ENCODE assay signal across 9 cellular contexts in genomic region chr14:93975791-93976476, GRCh38. TPM values are rescaled to one million over a fixed set of nuclear protein-coding genes. Genes with fewer than 3 reads are reported as not detected.
DNase-seq lines count a peak whose midpoint lies in the region; ATAC-seq and TF ChIP-seq lines count a peak whose summit lies in the region.
"Had no signal": no experiment of that assay in that cellular context is flagged by ENCODE, and none has a peak within 500 bp of the region (broad histone marks: within the 10 kb centered on the region; RNA-seq: fewer than 3 reads in every experiment).

No MANE protein-coding gene starts in this region.

- H4K91ac ChIP-seq in H9 (ENCODE audit: insufficient read length, low read depth, low read length): no peak overlapping the region

- H2BK20ac ChIP-seq in H9 (ENCODE audit: low read depth, low read length, poor library complexity, severe bottlenecking): no peak overlapping the region

- no CpG with 5 or more reads among the region's 9 CpGs for WGBS in H9 (ENCODE audit: extremely low coverage, insufficient read length, low lambda C conversion rate)

- peak overlapping the region; percentile 95 for H3K27ac Mint-ChIP-seq in activated CD4-positive, alpha-beta T cell treated with anti-CD3 and anti-CD28 coated beads, Interleukin-2, amount 10 ng/mL, durations not matched to agents 7 days and 5 days
- H3K27ac Mint-ChIP-seq in H9: peak overlapping the region in 1 of 3 experiments; percentile 2; a peak in 2 of 7 replicates

- POLR2A ChIA-PET in activated CD4-positive, alpha-beta T cell treated with anti-CD3 and anti-CD28 coated beads, Interleukin-2, amount 10 ng/mL, durations not matched to agents 7 days and 5 days (lab: Charles Lee): interaction anchor here (0.7 kb wide), 1 partner anchor 17 kb away, joined by 5 read pairs; no protein-coding TSS in a partner anchor

- H3K4me1 Mint-ChIP-seq in activated T-cell treated with anti-CD3 and anti-CD28 coated beads, Interleukin-2, amount 50 U/mL, for 4 hours (ENCODE audit: low read depth): peaks cover 71% of the 10 kb centered on the region
- H3K4me1 Mint-ChIP-seq in activated CD4-positive, alpha-beta T cell treated with anti-CD3 and anti-CD28 coated beads, Interleukin-2, amount 10 ng/mL, durations not matched to agents 7 days and 5 days: peaks cover 94% of the 10 kb centered on the region
- peaks cover 14 to 26% of the 10 kb centered on the region in 2 experiments for H3K4me1 Mint-ChIP-seq in H9

- no peak overlapping the region for H3K4ac ChIP-seq in H9 (ENCODE audit: low read depth, low read length)

- H3K18ac ChIP-seq in H9 (ENCODE audit: insufficient read length, low read depth, low read length): no peak overlapping the region

- no peak overlapping the region for H4K8ac ChIP-seq in H9 (replicated peaks; ENCODE audit: insufficient read length, low read depth, low read length)

- H3K4me3 ChIP-seq in mucosa of descending colon: no peak overlapping the region

- H2BK15ac ChIP-seq in H9 (ENCODE audit: low read depth, low read length): no peak overlapping the region

- no peaks in the 10 kb centered on the region for H3K27me3 ChIP-seq in H9 (ENCODE audit: insufficient read depth, low read length)

- H3K9me3 Mint-ChIP-seq in activated T-cell treated with anti-CD3 and anti-CD28 coated beads, Interleukin-2, amount 50 U/mL, for 4 hours: peaks cover 15% of the 10 kb centered on the region
- peaks cover 26% of the 10 kb centered on the region for H3K9me3 Mint-ChIP-seq in activated CD4-positive, alpha-beta T cell treated with anti-CD3 and anti-CD28 coated beads, Interleukin-2, amount 10 ng/mL, durations not matched to agents 7 days and 5 days
- H3K9me3 Mint-ChIP-seq in H9: no peaks in the 10 kb centered on the region

- H3K27ac ChIP-seq in H9 (ENCODE audit: insufficient read length, low read depth, low read length): no peak overlapping the region
- H3K27ac ChIP-seq: C4-2B had no signal

- H3K36me3 ChIP-seq in mucosa of descending colon (ENCODE audit: low read depth): no peaks in the 10 kb centered on the region

- H2BK120ac ChIP-seq in H9 (ENCODE audit: low read depth, low read length, poor library complexity, severe bottlenecking): no peak overlapping the region

- H3K27me3 Mint-ChIP-seq in activated T-cell treated with anti-CD3 and anti-CD28 coated beads, Interleukin-2, amount 50 U/mL, for 4 hours (ENCODE audit: low read depth): peaks cover 8% of the 10 kb centered on the region
- no peaks in the 10 kb centered on the region for H3K27me3 Mint-ChIP-seq in activated CD4-positive, alpha-beta T cell treated with anti-CD3 and anti-CD28 coated beads, Interleukin-2, amount 10 ng/mL, durations not matched to agents 7 days and 5 days
- H3K27me3 Mint-ChIP-seq in H9 (ENCODE audit: low read depth): peaks cover 2% of the 10 kb centered on the region; the same call in 1 of the 2 replicates

- no peak overlapping the region for H3K14ac ChIP-seq in H9 (ENCODE audit: insufficient read depth, low read length)

- no peak overlapping the region for H4K5ac ChIP-seq in H9 (ENCODE audit: insufficient read length, low read depth, low read length)

- H3K4me1 ChIP-seq in mucosa of descending colon (ENCODE audit: low read depth) (no peaks in the 10 kb centered on the region), H9 (ENCODE audit: insufficient read depth, low read length) (no peaks in the 10 kb centered on the region; the same call in 1 of the 2 replicates)

- DNase-seq in activated T-cell treated with anti-CD3 and anti-CD28 coated beads, Interleukin-2, amount 50 U/mL, for 4 hours: no peak
- DNase-seq in activated T-cell treated with anti-CD3 and anti-CD28 coated beads, Interleukin-2, amount 50 U/mL, for 1 hour: no peak
- peak; percentile 46 for DNase-seq in activated CD4-positive, alpha-beta T cell treated with anti-CD3 and anti-CD28 coated beads, Interleukin-2, amount 10 ng/mL, durations not matched to agents 7 days and 5 days
- DNase-seq in mucosa of descending colon: no peak
- no peak for DNase-seq in H9
- no peak for DNase-seq in C1 segment of cervical spinal cord (lab: John Stamatoyannopoulos, UW)
- DNase-seq in DMS53 (lab: John Stamatoyannopoulos, UW): no peak

- H3K23ac ChIP-seq in H9 (ENCODE audit: insufficient read length, low read depth, low read length): no peak overlapping the region

- H4K20me1 ChIP-seq in H9 (ENCODE audit: control insufficient read depth, insufficient read depth, insufficient read length): no peaks in the 10 kb centered on the region

- no peaks in the 10 kb centered on the region for H3K79me2 ChIP-seq in H9 (ENCODE audit: insufficient read depth, low read length)

- peaks cover 8% of the 10 kb centered on the region for H3K36me3 Mint-ChIP-seq in activated T-cell treated with anti-CD3 and anti-CD28 coated beads, Interleukin-2, amount 50 U/mL, for 4 hours (ENCODE audit: insufficient read depth)
- peaks cover 62% of the 10 kb centered on the region for H3K36me3 Mint-ChIP-seq in activated CD4-positive, alpha-beta T cell treated with anti-CD3 and anti-CD28 coated beads, Interleukin-2, amount 10 ng/mL, durations not matched to agents 7 days and 5 days (ENCODE audit: low read depth)
- H3K36me3 Mint-ChIP-seq in H9 (ENCODE audit: insufficient read depth in 1 of 3, low read depth in 3 of 3): no peaks in the 10 kb centered on the region

- H2BK5ac ChIP-seq in H9 (ENCODE audit: insufficient read length, low read length): no peak overlapping the region

- no peak overlapping the region for H3T11ph ChIP-seq in H9 (ENCODE audit: low read length)

- H3K9me3 ChIP-seq in mucosa of descending colon: no peaks in the 10 kb centered on the region
- no peaks in the 10 kb centered on the region for H3K9me3 ChIP-seq in H9 (ENCODE audit: control insufficient read depth, low read depth, low read length)

- no peak for TF ChIP-seq CTCF in mucosa of descending colon (IDR thresholded peaks at IDR 0.05)
- TF ChIP-seq CTCF in H9 (conservative IDR thresholded peaks at IDR 0.05): no peak

- H2AFZ ChIP-seq in H9 (ENCODE audit: low read length): no peak overlapping the region

- ATAC-seq in activated T-cell treated with anti-CD3 and anti-CD28 coated beads, Interleukin-2, amount 50 U/mL, for 4 hours: peak; percentile 28 to 33
- ATAC-seq in HG02885 (IDR thresholded peaks at IDR 0.05; ENCODE audit: poor library complexity, unreplicated experiment) (peak; percentile 78), mucosa of descending colon (peak; percentile 20)

- H3K56ac ChIP-seq in H9 (ENCODE audit: insufficient read length, low read depth, low read length): no peak overlapping the region

- H3K4me3 Mint-ChIP-seq in activated T-cell treated with anti-CD3 and anti-CD28 coated beads, Interleukin-2, amount 50 U/mL, for 4 hours: peak overlapping the region; percentile 37
- H3K4me3 Mint-ChIP-seq in activated CD4-positive, alpha-beta T cell treated with anti-CD3 and anti-CD28 coated beads, Interleukin-2, amount 10 ng/mL, durations not matched to agents 7 days and 5 days: peak overlapping the region; percentile 73
- H3K4me3 Mint-ChIP-seq in H9: no peak overlapping the region

- H2AK5ac ChIP-seq in H9 (ENCODE audit: insufficient read length, low read length): no peak overlapping the region

- H3K4me2 ChIP-seq in H9 (ENCODE audit: insufficient read depth, insufficient read length, low read length): no peak overlapping the region

- no peaks in the 10 kb centered on the region for H3K79me1 ChIP-seq in H9 (ENCODE audit: insufficient read depth, low read depth, low read length, poor library complexity, severe bottlenecking)

- CTCF ChIA-PET in activated CD4-positive, alpha-beta T cell treated with anti-CD3 and anti-CD28 coated beads, Interleukin-2, amount 10 ng/mL, durations not matched to agents 7 days and 5 days (lab: Charles Lee): interaction anchor here (0.5 to 14.3 kb wide), 8 partner anchors 14 to 1558 kb away, joined by 3 to 173 read pairs (median 4); no protein-coding TSS in a partner anchor

- no peak overlapping the region for H3K9ac ChIP-seq in H9 (ENCODE audit: extremely low read depth, insufficient read length, low read length)

- H2BK12ac ChIP-seq in H9 (ENCODE audit: insufficient read length, low read depth, low read length): no peak overlapping the region

- intact Hi-C loops in mucosa of descending colon (cut with DNase I, micrococcal nuclease): no loop called here

- H3K23me2 ChIP-seq in H9 (ENCODE audit: insufficient read length, low read depth, low read length, poor library complexity, severe bottlenecking): no peaks in the 10 kb centered on the region

RNA-seq across cellular contexts. Expression of gene ASB2, which starts 0.4 kb away (rescaled TPM):
- 1 to 10 TPM; 8.2 to 9.9 (median 9.8) TPM for total RNA-seq in activated T-cell treated with anti-CD3 and anti-CD28 coated beads, Interleukin-2, amount 50 U/mL, for 4 hours
- total RNA-seq in activated CD4-positive, alpha-beta T cell treated with anti-CD3 and anti-CD28 coated beads, Interleukin-2, amount 10 ng/mL, durations not matched to agents 7 days and 5 days: 10 to 100 TPM; 20.7 to 21.1 TPM
- total RNA-seq in mucosa of descending colon (10 to 100 TPM in 1 of 3 donors, 1 to 10 TPM in 2; 5.2 to 89.1 (median 8.8) TPM), H9 (2021) (0.35 and 1.3 TPM in 2 replicates)

RNA-seq across cellular contexts. Expression of gene CCDC197, which starts 21.2 kb away (rescaled TPM):
- total RNA-seq in activated T-cell treated with anti-CD3 and anti-CD28 coated beads, Interleukin-2, amount 50 U/mL, for 4 hours: under 1 TPM in 1 of 3 donors, not detected in 2; 0.35 TPM
- total RNA-seq in activated CD4-positive, alpha-beta T cell treated with anti-CD3 and anti-CD28 coated beads, Interleukin-2, amount 10 ng/mL, durations not matched to agents 7 days and 5 days: not detected
- not detected for total RNA-seq in mucosa of descending colon
- not detected in 2 replicates for total RNA-seq in H9 (2021)

RNA-seq across cellular contexts. Expression of gene FAM181A, which starts 48.8 kb away (rescaled TPM):
- total RNA-seq in activated T-cell treated with anti-CD3 and anti-CD28 coated beads, Interleukin-2, amount 50 U/mL, for 4 hours: not detected
- total RNA-seq in activated CD4-positive, alpha-beta T cell treated with anti-CD3 and anti-CD28 coated beads, Interleukin-2, amount 10 ng/mL, durations not matched to agents 7 days and 5 days: not detected
- total RNA-seq in mucosa of descending colon (not detected), H9 (2021) (not detected in 2 replicates)

RNA-seq across cellular contexts. Expression of gene OTUB2, which starts 50.2 kb away (rescaled TPM):
- total RNA-seq in activated T-cell treated with anti-CD3 and anti-CD28 coated beads, Interleukin-2, amount 50 U/mL, for 4 hours: under 1 TPM; 0.50 to 0.54 (median 0.53) TPM
- total RNA-seq in activated CD4-positive, alpha-beta T cell treated with anti-CD3 and anti-CD28 coated beads, Interleukin-2, amount 10 ng/mL, durations not matched to agents 7 days and 5 days: 1 to 10 TPM; 2.3 to 2.4 TPM
- total RNA-seq in mucosa of descending colon (1 to 10 TPM; 1.3 to 3.5 (median 1.4) TPM), H9 (2021) (3.6 and 3.7 TPM in 2 replicates)

Comparison
In these comparisons a context has a peak if more than half of its experiments do, and no peak if none do; other contexts are left out.
1. ATAC-seq: peak in every context shown above with its lines; median percentile 78 in HG02885; 30 in activated T-cell treated with anti-CD3 and anti-CD28 coated beads, Interleukin-2, amount 50 U/mL, for 4 hours; 20 in mucosa of descending colon.
2. H3K4me3 Mint-ChIP-seq: peak in activated T-cell treated with anti-CD3 and anti-CD28 coated beads, Interleukin-2, amount 50 U/mL, for 4 hours (single experiment) and activated CD4-positive, alpha-beta T cell treated with anti-CD3 and anti-CD28 coated beads, Interleukin-2, amount 10 ng/mL, durations not matched to agents 7 days and 5 days (single experiment); none in H9 (0 of 2).